1 cellular context compared by ENCODE assay signal in genomic region chr1:154973344-154974085, GRCh38.
TF ChIP-seq lines count a peak whose summit lies in the region.

No MANE protein-coding gene starts in this region.

TF ChIP-seq in HepG2, 621 proteins besides CTCF, POLR2A, EP300 and RAD21 (continued from another document and continues in another):
- TF ChIP-seq ZNF142 (CRISPR knock-in tag; IDR thresholded peaks at IDR 0.05) = no peak
- no peak for TF ChIP-seq NFYB (CRISPR knock-in tag; IDR thresholded peaks at IDR 0.05)
- TF ChIP-seq ZNF605 (CRISPR knock-in tag; IDR thresholded peaks at IDR 0.05) = no peak
- TF ChIP-seq ZNF335 (CRISPR knock-in tag; IDR thresholded peaks at IDR 0.05) = no peak; the same call in 1 of the 2 replicates
- TF ChIP-seq YEATS2 (CRISPR knock-in tag; IDR thresholded peaks at IDR 0.05; ENCODE audit: borderline replicate concordance) = 0 out of 2 replicates have a peak, but pooled peaks have one; percentile 7
- TF ChIP-seq SP1 (IDR thresholded peaks at IDR 0.05) = no peak
- peak; percentile 72 for TF ChIP-seq SP1 (CRISPR knock-in tag; IDR thresholded peaks at IDR 0.05)
- peak; percentile 61 for TF ChIP-seq ZNF563 (CRISPR knock-in tag; IDR thresholded peaks at IDR 0.05)
- TF ChIP-seq ZNF879 (CRISPR knock-in tag; IDR thresholded peaks at IDR 0.05) = no peak
- TF ChIP-seq ZNF205 (CRISPR knock-in tag; IDR thresholded peaks at IDR 0.05) = no peak
- no peak for TF ChIP-seq ISX (CRISPR knock-in tag; conservative IDR thresholded peaks at IDR 0.05)
- no peak for TF ChIP-seq U2AF1 (optimal IDR thresholded peaks at IDR 0.05; ENCODE audit: low read depth, low read length)
- no peak for TF ChIP-seq CBX1 (IDR thresholded peaks at IDR 0.05; ENCODE audit: low read depth)
- TF ChIP-seq MTA1 (CRISPR knock-in tag; IDR thresholded peaks at IDR 0.05; ENCODE audit: borderline replicate concordance) = no peak
- no peak for TF ChIP-seq KMT2A (CRISPR knock-in tag; IDR thresholded peaks at IDR 0.05)
- 0 out of 2 replicates have a peak, but pooled peaks have one; percentile 2 for TF ChIP-seq CEBPG (CRISPR knock-in tag; IDR thresholded peaks at IDR 0.05)
- TF ChIP-seq, protein P1, sequence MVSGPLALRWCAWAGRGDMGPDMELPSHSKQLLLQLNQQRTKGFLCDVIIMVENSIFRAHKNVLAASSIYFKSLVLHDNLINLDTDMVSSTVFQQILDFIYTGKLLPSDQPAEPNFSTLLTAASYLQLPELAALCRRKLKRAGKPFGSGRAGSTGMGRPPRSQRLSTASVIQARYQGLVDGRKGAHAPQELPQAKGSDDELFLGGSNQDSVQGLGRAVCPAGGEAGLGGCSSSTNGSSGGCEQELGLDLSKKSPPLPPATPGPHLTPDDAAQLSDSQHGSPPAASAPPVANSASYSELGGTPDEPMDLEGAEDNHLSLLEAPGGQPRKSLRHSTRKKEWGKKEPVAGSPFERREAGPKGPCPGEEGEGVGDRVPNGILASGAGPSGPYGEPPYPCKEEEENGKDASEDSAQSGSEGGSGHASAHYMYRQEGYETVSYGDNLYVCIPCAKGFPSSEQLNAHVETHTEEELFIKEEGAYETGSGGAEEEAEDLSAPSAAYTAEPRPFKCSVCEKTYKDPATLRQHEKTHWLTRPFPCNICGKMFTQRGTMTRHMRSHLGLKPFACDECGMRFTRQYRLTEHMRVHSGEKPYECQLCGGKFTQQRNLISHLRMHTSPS (CRISPR knock-in tag; IDR thresholded peaks at IDR 0.05; ENCODE audit: low read depth) = no peak
- no peak for TF ChIP-seq ZC3H4 (CRISPR knock-in tag; IDR thresholded peaks at IDR 0.05; ENCODE audit: borderline replicate concordance)
- TF ChIP-seq PBX3 (CRISPR knock-in tag; IDR thresholded peaks at IDR 0.05; ENCODE audit: borderline replicate concordance) = no peak
- TF ChIP-seq, protein P2, sequence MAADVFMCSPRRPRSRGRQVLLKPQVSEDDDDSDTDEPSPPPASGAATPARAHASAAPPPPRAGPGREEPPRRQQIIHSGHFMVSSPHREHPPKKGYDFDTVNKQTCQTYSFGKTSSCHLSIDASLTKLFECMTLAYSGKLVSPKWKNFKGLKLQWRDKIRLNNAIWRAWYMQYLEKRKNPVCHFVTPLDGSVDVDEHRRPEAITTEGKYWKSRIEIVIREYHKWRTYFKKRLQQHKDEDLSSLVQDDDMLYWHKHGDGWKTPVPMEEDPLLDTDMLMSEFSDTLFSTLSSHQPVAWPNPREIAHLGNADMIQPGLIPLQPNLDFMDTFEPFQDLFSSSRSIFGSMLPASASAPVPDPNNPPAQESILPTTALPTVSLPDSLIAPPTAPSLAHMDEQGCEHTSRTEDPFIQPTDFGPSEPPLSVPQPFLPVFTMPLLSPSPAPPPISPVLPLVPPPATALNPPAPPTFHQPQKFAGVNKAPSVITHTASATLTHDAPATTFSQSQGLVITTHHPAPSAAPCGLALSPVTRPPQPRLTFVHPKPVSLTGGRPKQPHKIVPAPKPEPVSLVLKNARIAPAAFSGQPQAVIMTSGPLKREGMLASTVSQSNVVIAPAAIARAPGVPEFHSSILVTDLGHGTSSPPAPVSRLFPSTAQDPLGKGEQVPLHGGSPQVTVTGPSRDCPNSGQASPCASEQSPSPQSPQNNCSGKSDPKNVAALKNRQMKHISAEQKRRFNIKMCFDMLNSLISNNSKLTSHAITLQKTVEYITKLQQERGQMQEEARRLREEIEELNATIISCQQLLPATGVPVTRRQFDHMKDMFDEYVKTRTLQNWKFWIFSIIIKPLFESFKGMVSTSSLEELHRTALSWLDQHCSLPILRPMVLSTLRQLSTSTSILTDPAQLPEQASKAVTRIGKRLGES (CRISPR knock-in tag; IDR thresholded peaks at IDR 0.05; ENCODE audit: borderline replicate concordance) = no peak
- TF ChIP-seq TP53 (CRISPR knock-in tag; conservative IDR thresholded peaks at IDR 0.05) = no peak
- TF ChIP-seq ZNF468 (CRISPR knock-in tag; IDR thresholded peaks at IDR 0.05) = no peak
- TF ChIP-seq ADNP (CRISPR knock-in tag; IDR thresholded peaks at IDR 0.05) = no peak
- no peak for TF ChIP-seq ZNF781 (CRISPR knock-in tag; IDR thresholded peaks at IDR 0.05; ENCODE audit: borderline replicate concordance, not compliant biosample characterization)
- no peak; the same call in 1 of the 2 replicates for TF ChIP-seq ZNF317 (CRISPR knock-in tag; IDR thresholded peaks at IDR 0.05)
- no peak for TF ChIP-seq ZBTB8A (CRISPR knock-in tag; IDR thresholded peaks at IDR 0.05; ENCODE audit: borderline replicate concordance, low read depth)
- no peak; the same call in 1 of the 2 replicates for TF ChIP-seq NAIF1 (CRISPR knock-in tag; IDR thresholded peaks at IDR 0.05; ENCODE audit: borderline replicate concordance)
- no peak for TF ChIP-seq ZFP37 (CRISPR knock-in tag; IDR thresholded peaks at IDR 0.05; ENCODE audit: borderline replicate concordance)
- no peak for TF ChIP-seq CCAR2 (optimal IDR thresholded peaks at IDR 0.05; ENCODE audit: low read depth, low read length)
- TF ChIP-seq DPF2 (CRISPR knock-in tag; IDR thresholded peaks at IDR 0.05; ENCODE audit: borderline replicate concordance, low read depth) = no peak
- peak; percentile 30; the same call in 1 of the 2 replicates for TF ChIP-seq FOXK1 (CRISPR knock-in tag; IDR thresholded peaks at IDR 0.05; ENCODE audit: borderline replicate concordance, low read depth)
- no peak for TF ChIP-seq ZNF10 (CRISPR knock-in tag; IDR thresholded peaks at IDR 0.05; ENCODE audit: borderline replicate concordance, low read depth)
- TF ChIP-seq CAMTA2 (CRISPR knock-in tag; IDR thresholded peaks at IDR 0.05; ENCODE audit: borderline replicate concordance) = no peak
- TF ChIP-seq ZNF430 (CRISPR knock-in tag; IDR thresholded peaks at IDR 0.05) = no peak; the same call in 1 of the 2 replicates
- no peak for TF ChIP-seq RFX1 (IDR thresholded peaks at IDR 0.05)
- no peak for TF ChIP-seq ZNF792 (CRISPR knock-in tag; IDR thresholded peaks at IDR 0.05)
- no peak for TF ChIP-seq AHDC1 (CRISPR knock-in tag; IDR thresholded peaks at IDR 0.05; ENCODE audit: borderline replicate concordance)
- no peak for TF ChIP-seq NFE2L2 (IDR thresholded peaks at IDR 0.05; ENCODE audit: low read length)
- TF ChIP-seq, protein P3, sequence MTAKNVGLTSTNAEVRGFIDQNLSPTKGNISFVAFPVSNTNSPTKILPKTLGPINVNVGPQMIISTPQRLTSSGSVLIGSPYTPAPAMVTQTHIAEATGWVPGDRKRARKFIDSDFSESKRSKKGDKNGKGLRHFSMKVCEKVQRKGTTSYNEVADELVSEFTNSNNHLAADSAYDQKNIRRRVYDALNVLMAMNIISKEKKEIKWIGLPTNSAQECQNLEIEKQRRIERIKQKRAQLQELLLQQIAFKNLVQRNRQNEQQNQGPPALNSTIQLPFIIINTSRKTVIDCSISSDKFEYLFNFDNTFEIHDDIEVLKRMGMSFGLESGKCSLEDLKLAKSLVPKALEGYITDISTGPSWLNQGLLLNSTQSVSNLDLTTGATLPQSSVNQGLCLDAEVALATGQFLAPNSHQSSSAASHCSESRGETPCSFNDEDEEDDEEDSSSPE (CRISPR knock-in tag; IDR thresholded peaks at IDR 0.05) = 0 out of 2 replicates have a peak, but pooled peaks have one; percentile 34
- no peak for TF ChIP-seq HNRNPH1 (optimal IDR thresholded peaks at IDR 0.05; ENCODE audit: low read depth, low read length)
- no peak for TF ChIP-seq ZNF607 (CRISPR knock-in tag; IDR thresholded peaks at IDR 0.05; ENCODE audit: borderline replicate concordance)
- TF ChIP-seq, protein P4, sequence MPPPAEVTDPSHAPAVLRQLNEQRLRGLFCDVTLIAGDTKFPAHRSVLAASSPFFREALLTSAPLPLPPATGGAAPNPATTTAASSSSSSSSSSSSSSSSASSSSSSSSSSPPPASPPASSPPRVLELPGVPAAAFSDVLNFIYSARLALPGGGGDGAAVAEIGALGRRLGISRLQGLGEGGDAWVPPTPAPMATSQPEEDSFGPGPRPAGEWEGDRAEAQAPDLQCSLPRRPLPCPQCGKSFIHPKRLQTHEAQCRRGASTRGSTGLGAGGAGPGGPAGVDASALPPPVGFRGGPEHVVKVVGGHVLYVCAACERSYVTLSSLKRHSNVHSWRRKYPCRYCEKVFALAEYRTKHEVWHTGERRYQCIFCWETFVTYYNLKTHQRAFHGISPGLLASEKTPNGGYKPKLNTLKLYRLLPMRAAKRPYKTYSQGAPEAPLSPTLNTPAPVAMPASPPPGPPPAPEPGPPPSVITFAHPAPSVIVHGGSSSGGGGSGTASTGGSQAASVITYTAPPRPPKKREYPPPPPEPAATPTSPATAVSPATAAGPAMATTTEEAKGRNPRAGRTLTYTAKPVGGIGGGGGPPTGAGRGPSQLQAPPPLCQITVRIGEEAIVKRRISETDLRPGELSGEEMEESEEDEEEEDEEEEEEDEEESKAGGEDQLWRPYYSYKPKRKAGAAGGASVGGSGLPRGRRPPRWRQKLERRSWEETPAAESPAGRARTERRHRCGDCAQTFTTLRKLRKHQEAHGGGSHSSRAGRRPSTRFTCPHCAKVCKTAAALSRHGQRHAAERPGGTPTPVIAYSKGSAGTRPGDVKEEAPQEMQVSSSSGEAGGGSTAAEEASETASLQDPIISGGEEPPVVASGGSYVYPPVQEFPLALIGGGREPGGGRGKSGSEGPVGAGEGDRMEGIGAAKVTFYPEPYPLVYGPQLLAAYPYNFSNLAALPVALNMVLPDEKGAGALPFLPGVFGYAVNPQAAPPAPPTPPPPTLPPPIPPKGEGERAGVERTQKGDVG (CRISPR knock-in tag; IDR thresholded peaks at IDR 0.05; ENCODE audit: borderline replicate concordance) = no peak
